In genomic region chr16:49725651-49726050, GRCh38 we compare ENCODE assay signal across 21 cellular contexts.
DNase-seq lines count a peak whose midpoint lies in the region; ATAC-seq and TF ChIP-seq lines count a peak whose summit lies in the region.
"Had no signal": no experiment of that assay in that cellular context is flagged by ENCODE, and none has a peak within 500 bp of the region (broad histone marks: within the 10 kb centered on the region; RNA-seq: fewer than 3 reads in every experiment).

No MANE protein-coding gene starts in this region.

- H3K27ac ChIP-seq in BLaER1 (peak overlapping the region; percentile 37; the same call in 1 of the 2 replicates), neural progenitor cell (no peak overlapping the region), colonic mucosa (no peak overlapping the region)

- H3K4me3 Mint-ChIP-seq in neural progenitor cell = no peak overlapping the region
- H3K4me3 Mint-ChIP-seq: CD4-positive, alpha-beta memory T cell had no signal

- H3K79me2 ChIP-seq in neural progenitor cell (ENCODE audit: low read depth) = peaks cover 35% of the 10 kb centered on the region

- no peak overlapping the region for H3K4me3 ChIP-seq in BLaER1
- no peak overlapping the region for H3K4me3 ChIP-seq in neural progenitor cell
- no peak overlapping the region for H3K4me3 ChIP-seq in colonic mucosa
- H3K4me3 ChIP-seq: GM12878, MG63 had no signal

- peaks cover 19% of the 10 kb centered on the region for H3K4me1 Mint-ChIP-seq in neural progenitor cell
- H3K4me1 Mint-ChIP-seq: CD4-positive, alpha-beta memory T cell had no signal

- TF ChIP-seq CTCF in neural progenitor cell (IDR thresholded peaks at IDR 0.05) = no peak
- no peak for TF ChIP-seq CTCF in colonic mucosa (IDR thresholded peaks at IDR 0.05)

- H3F3A ChIP-seq in neural progenitor cell (ENCODE audit: low read depth) = no peaks in the 10 kb centered on the region

- peak overlapping the region; percentile 43 for H3K27ac Mint-ChIP-seq in neural progenitor cell
- H3K27ac Mint-ChIP-seq: CD4-positive, alpha-beta memory T cell had no signal

- peaks cover 16% of the 10 kb centered on the region for H3K9me3 Mint-ChIP-seq in neural progenitor cell

- peaks cover 68% of the 10 kb centered on the region for H3K36me3 Mint-ChIP-seq in neural progenitor cell
- H3K36me3 Mint-ChIP-seq: CD4-positive, alpha-beta memory T cell had no signal

- no peaks in the 10 kb centered on the region; the same call in 1 of the 2 replicates for H4K20me1 ChIP-seq in BLaER1
- H4K20me1 ChIP-seq in neural progenitor cell (ENCODE audit: low read depth) = peaks cover under 1% of the 10 kb centered on the region

- H3K4me1 ChIP-seq in BLaER1 = peaks cover 19% of the 10 kb centered on the region
- H3K4me1 ChIP-seq in neural progenitor cell = no peaks in the 10 kb centered on the region
- no peaks in the 10 kb centered on the region for H3K4me1 ChIP-seq in colonic mucosa

- ATAC-seq in HG03571 (IDR thresholded peaks at IDR 0.05; ENCODE audit: unreplicated experiment) = no peak
- ATAC-seq in activated CD4-positive, CD25-positive, alpha-beta regulatory T cell treated with anti-CD3 and anti-CD28 coated beads, Interleukin-2, amount 50 U/mL, for 24 hours = no peak
- ATAC-seq: GM12878, Panc1 had no signal

- H3K36me3 ChIP-seq in BLaER1 (peaks cover 41% of the 10 kb centered on the region), neural progenitor cell (peaks cover 11% of the 10 kb centered on the region), colonic mucosa (no peaks in the 10 kb centered on the region)
- H3K36me3 ChIP-seq: MG63 had no signal

- H3K4me2 ChIP-seq in BLaER1 (peak overlapping the region; percentile 59), neural progenitor cell (no peak overlapping the region)

- H3K9me3 ChIP-seq in BLaER1 (peaks cover 19% of the 10 kb centered on the region), neural progenitor cell (ENCODE audit: low read depth) (no peaks in the 10 kb centered on the region), colonic mucosa (no peaks in the 10 kb centered on the region)
- H3K9me3 ChIP-seq: MG63 had no signal

- H3K9ac ChIP-seq in BLaER1 (no peak overlapping the region), neural progenitor cell (no peak overlapping the region), colonic mucosa (ENCODE audit: low read depth in 2 of 2, low read length in 2 of 2) (no peak overlapping the region)

- intact Hi-C loops in colonic mucosa (cut with DNase I) = no loop called here

- no peak overlapping the region for H2AFZ ChIP-seq in neural progenitor cell (replicated peaks)

- no peaks in the 10 kb centered on the region for H3K27me3 Mint-ChIP-seq in neural progenitor cell (ENCODE audit: insufficient read depth, low read depth)

- DNase-seq in DMS 273 treated with DMSO at 0.1 percent for 48 hours (lab: John Stamatoyannopoulos, UW) = peak; percentile 57
- peak; percentile 27 for DNase-seq in NCI-H2171 (lab: John Stamatoyannopoulos, UW)
- DNase-seq in neural progenitor cell (ENCODE audit: low spot score) = no peak
- no peak for DNase-seq in globus pallidus (ENCODE audit: low spot score)
- DNase-seq in colonic mucosa = no peak
- DNase-seq: C1 segment of cervical spinal cord; CD4-positive, alpha-beta memory T cell; COR-L47; DMS79; EL; GDM1; KBM-7; MG63; NCI-H2081; NCI-H526; SHP77 treated with DMSO at 0.1 percent for 48 hours had no signal

- H3K27me3 ChIP-seq in BLaER1 = no peaks in the 10 kb centered on the region
- no peaks in the 10 kb centered on the region for H3K27me3 ChIP-seq in neural progenitor cell
- no peaks in the 10 kb centered on the region for H3K27me3 ChIP-seq in colonic mucosa
- H3K27me3 ChIP-seq: MG63 had no signal

Comparison
In these comparisons a context has a peak if more than half of its experiments do, and no peak if none do; other contexts are left out.
1. DNase-seq: peak in DMS 273 treated with DMSO at 0.1 percent for 48 hours (single experiment) and NCI-H2171 (single experiment); none in neural progenitor cell (single experiment), globus pallidus (single experiment) and colonic mucosa (single experiment).